ENCODE assay signal across 17 cellular contexts in the genomic region with DNA sequence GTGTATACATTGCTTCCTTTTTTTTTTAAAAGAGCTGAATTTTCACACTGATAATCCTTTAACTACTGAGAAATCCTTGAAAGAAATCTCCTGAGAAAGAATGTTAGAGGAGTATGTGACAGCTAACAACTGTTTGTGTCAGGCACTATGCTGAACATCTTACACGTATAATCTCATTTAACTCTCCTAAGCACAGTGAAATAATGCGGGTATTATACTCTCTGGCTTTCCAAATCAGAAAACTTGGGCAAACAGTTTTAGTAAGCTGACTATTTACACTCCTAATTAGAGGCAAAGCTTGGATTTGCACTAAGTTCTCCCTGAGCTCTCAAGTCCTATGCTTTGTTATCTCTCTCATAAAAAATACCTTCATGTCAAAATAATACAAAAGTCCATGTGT.
DNase-seq lines count a peak whose midpoint lies in the region; ATAC-seq, FAIRE-seq and TF ChIP-seq lines count a peak whose summit lies in the region.
"Had no signal": no experiment of that assay in that cellular context is flagged by ENCODE, and none has a peak within 500 bp of the region (broad histone marks: within the 10 kb centered on the region; RNA-seq: fewer than 3 reads in every experiment).

No MANE protein-coding gene starts in this region.

- no peak overlapping the region for H3K18ac ChIP-seq in neuronal stem cell (ENCODE audit: low read length)

- H3K9me3 Mint-ChIP-seq in endodermal cell = no peaks in the 10 kb centered on the region
- H3K9me3 Mint-ChIP-seq: CD4-positive, alpha-beta T cell had no signal

- no peak overlapping the region for H3K4me3 ChIP-seq in endodermal cell (ENCODE audit: low read length)
- H3K4me3 ChIP-seq in neuronal stem cell (ENCODE audit: low read length in 2 of 2) = no peak overlapping the region
- H3K4me3 ChIP-seq: A549, HAP-1 had no signal

- ATAC-seq in HG02973 (IDR thresholded peaks at IDR 0.05; ENCODE audit: unreplicated experiment) = no peak
- ATAC-seq: A549 had no signal

- WGBS in endodermal cell (ENCODE audit: insufficient coverage in 1 of 2, insufficient read length in 1 of 2), 2 experiments = 96 to 100% methylated on average over 2 of the region's 2 CpGs
- no CpG with 5 or more reads among the region's 2 CpGs for WGBS in neuronal stem cell (ENCODE audit: extremely low coverage in 2 of 2, insufficient read length in 2 of 2, insufficient replicate concordance in 1 of 2), 2 donors

- peak; percentile 63 for FAIRE-seq in D721Med (lab: Jason Lieb, UNC)
- FAIRE-seq: A549, GM19239 had no signal

- H3K9ac ChIP-seq in endodermal cell (ENCODE audit: extremely low read depth, low read length, poor library complexity, severe bottlenecking) (no peak overlapping the region), neuronal stem cell (ENCODE audit: low read depth, low read length, poor library complexity) (no peak overlapping the region)

- H3K27ac Mint-ChIP-seq in endodermal cell = peak overlapping the region; percentile 39
- H3K27ac Mint-ChIP-seq: CD4-positive, alpha-beta T cell had no signal

- H3K36me3 ChIP-seq in endodermal cell (ENCODE audit: control insufficient read depth, insufficient read depth, low read length) = peaks cover 91% of the 10 kb centered on the region
- H3K36me3 ChIP-seq in neuronal stem cell (replicated peaks in 1 of 2; ENCODE audit: control insufficient read depth in 2 of 2, insufficient read depth in 2 of 2, low read length in 2 of 2) = peaks cover 31 to 99% of the 10 kb centered on the region in 2 donors

- H3K23ac ChIP-seq in neuronal stem cell (ENCODE audit: low read depth, low read length, poor library complexity) = no peak overlapping the region

- no peak overlapping the region for H3K4ac ChIP-seq in neuronal stem cell (ENCODE audit: low read length)

- H3K4me1 ChIP-seq in endodermal cell (ENCODE audit: control insufficient read depth, insufficient read depth, low read length) (no peaks in the 10 kb centered on the region), neuronal stem cell (ENCODE audit: control insufficient read depth in 2 of 2, insufficient read depth in 1 of 2, low read depth in 1 of 2, low read length in 2 of 2) (no peaks in the 10 kb centered on the region)
- H3K4me1 ChIP-seq: HAP-1 had no signal

- H2BK12ac ChIP-seq in neuronal stem cell (ENCODE audit: low read length) = no peak overlapping the region

- no peak overlapping the region for H4K8ac ChIP-seq in neuronal stem cell (ENCODE audit: low read depth, low read length)

- H3K27me3 Mint-ChIP-seq in endodermal cell (ENCODE audit: insufficient read depth) = no peaks in the 10 kb centered on the region
- H3K27me3 Mint-ChIP-seq: CD4-positive, alpha-beta T cell had no signal

- H3K27me3 ChIP-seq in endodermal cell (ENCODE audit: control insufficient read depth, insufficient read depth, low read length, poor library complexity, severe bottlenecking) (no peaks in the 10 kb centered on the region), neuronal stem cell (ENCODE audit: control insufficient read depth in 3 of 3, insufficient read depth in 3 of 3, low read depth in 1 of 3, low read length in 3 of 3) (no peaks in the 10 kb centered on the region)

- no peak overlapping the region for H2AK5ac ChIP-seq in neuronal stem cell (ENCODE audit: low read depth, low read length)

- peaks cover 3% of the 10 kb centered on the region for H3K79me1 ChIP-seq in neuronal stem cell (ENCODE audit: low read depth, low read length)

- H2BK15ac ChIP-seq in neuronal stem cell (ENCODE audit: low read length) = no peak overlapping the region

- H3K36me3 Mint-ChIP-seq in endodermal cell (ENCODE audit: low read depth) = peaks cover 77% of the 10 kb centered on the region

- no peak overlapping the region for H4K91ac ChIP-seq in neuronal stem cell (ENCODE audit: low read depth, low read length, poor library complexity)

- H3K9me3 ChIP-seq in endodermal cell (ENCODE audit: control insufficient read depth, low read length) (no peaks in the 10 kb centered on the region), neuronal stem cell (replicated peaks in 1 of 2; ENCODE audit: control insufficient read depth in 2 of 2, insufficient read depth in 1 of 2, low read depth in 1 of 2, low read length in 2 of 2) (no peaks in the 10 kb centered on the region)
- H3K9me3 ChIP-seq: A549, HAP-1 had no signal

- H2BK5ac ChIP-seq in neuronal stem cell (ENCODE audit: low read length) = no peak overlapping the region

- no peak overlapping the region for H3K4me3 Mint-ChIP-seq in endodermal cell
- H3K4me3 Mint-ChIP-seq: CD4-positive, alpha-beta T cell had no signal

- H3K4me1 Mint-ChIP-seq in endodermal cell = no peaks in the 10 kb centered on the region

- H2BK120ac ChIP-seq in neuronal stem cell (ENCODE audit: low read depth, low read length) = no peak overlapping the region

- H3K4me2 ChIP-seq in neuronal stem cell (ENCODE audit: insufficient read depth, low read length, poor library complexity, severe bottlenecking) = no peak overlapping the region
- H3K4me2 ChIP-seq: A549 had no signal

- DNase-seq in D721Med (ENCODE audit: insufficient read length, low spot score) (no peak), endodermal cell (no peak), neuronal stem cell (ENCODE audit: low spot score) (no peak), cerebellar nuclear complex (lab: John Stamatoyannopoulos, UW) (no peak), middle frontal gyrus (ENCODE audit: extremely low spot score, low spot score) (no peak)
- DNase-seq: AML-193; CD4-positive, alpha-beta T cell; DMS79 treated with DMSO at 0.1 percent for 48 hours; GF-D8 had no signal

- H3K14ac ChIP-seq in neuronal stem cell (ENCODE audit: low read length) = no peak overlapping the region

- TF ChIP-seq CTCF in 22Rv1 (IDR thresholded peaks at IDR 0.05) (no peak), D721Med (IDR thresholded peaks at IDR 0.05; ENCODE audit: insufficient read depth, missing control alignments) (no peak), VCaP (conservative IDR thresholded peaks at IDR 0.05) (no peak), endodermal cell (conservative IDR thresholded peaks at IDR 0.05) (no peak)

- H2AFZ ChIP-seq in neuronal stem cell (ENCODE audit: low read length) = no peak overlapping the region

- H3K27ac ChIP-seq in 22Rv1 = peak overlapping the region; percentile 23; the same call in 1 of the 2 replicates
- peak overlapping the region; percentile 46 for H3K27ac ChIP-seq in VCaP
- no peak overlapping the region for H3K27ac ChIP-seq in endodermal cell (ENCODE audit: low read depth, low read length)
- H3K27ac ChIP-seq in neuronal stem cell (replicated peaks; ENCODE audit: low read length) = no peak overlapping the region
- H3K27ac ChIP-seq: A549, C4-2B, HL-60 had no signal

Comparison
In these comparisons a context has a peak if more than half of its experiments do, and no peak if none do; other contexts are left out.
1. H3K27ac ChIP-seq: peak in 22Rv1 (single experiment) and VCaP (single experiment); none in endodermal cell (single experiment) and neuronal stem cell (single experiment).